1 cellular context compared by ENCODE assay signal in genomic region chr9:35115680-35116538, GRCh38.
TF ChIP-seq lines count a peak whose summit lies in the region.

Gene ATOSB (minus strand): TSS chr9:35115862. CDS start chr9:35108274, 7,588 bp downstream.

TF ChIP-seq in HEK293, 187 proteins besides CTCF, POLR2A, EP300 and RAD21 (continued from another document and continues in another):
- TF ChIP-seq ZNF221 (tag by site-specific recombination; IDR thresholded peaks at IDR 0.05; ENCODE audit: borderline replicate concordance), result no peak
- peak; percentile 70 for TF ChIP-seq PRDM10 (tag by site-specific recombination; IDR thresholded peaks at IDR 0.05)
- no peak for TF ChIP-seq ZNF23 (tag by site-specific recombination; IDR thresholded peaks at IDR 0.05; ENCODE audit: borderline replicate concordance)
- TF ChIP-seq ZNF843 (tag by site-specific recombination; IDR thresholded peaks at IDR 0.05), result no peak
- no peak for TF ChIP-seq ZNF184 (tag by site-specific recombination; IDR thresholded peaks at IDR 0.05)
- TF ChIP-seq ATF2 (tag by site-specific recombination; IDR thresholded peaks at IDR 0.05; ENCODE audit: low read depth), result no peak
- no peak for TF ChIP-seq ZNF133 (tag by site-specific recombination; IDR thresholded peaks at IDR 0.05)
- TF ChIP-seq ZNF302 (tag by site-specific recombination; IDR thresholded peaks at IDR 0.05; ENCODE audit: low read depth), result no peak
- TF ChIP-seq SALL2 (tag by site-specific recombination; IDR thresholded peaks at IDR 0.05; ENCODE audit: borderline replicate concordance), result no peak
- no peak for TF ChIP-seq BCL11A (tag by site-specific recombination; IDR thresholded peaks at IDR 0.05; ENCODE audit: low read depth)
- TF ChIP-seq ZNF654 (tag by site-specific recombination; IDR thresholded peaks at IDR 0.05; ENCODE audit: low read depth), result no peak
- no peak for TF ChIP-seq ZNF292 (tag by site-specific recombination; IDR thresholded peaks at IDR 0.05; ENCODE audit: borderline replicate concordance, low read depth)
- TF ChIP-seq ZBTB8A (tag by site-specific recombination; IDR thresholded peaks at IDR 0.05), result no peak
- no peak for TF ChIP-seq ZNF664 (tag by site-specific recombination; IDR thresholded peaks at IDR 0.05)
- 0 out of 2 replicates have a peak, but pooled peaks have one; percentile 32 for TF ChIP-seq PRDM1 (tag by site-specific recombination; IDR thresholded peaks at IDR 0.05)
- no peak for TF ChIP-seq ZSCAN30 (tag by site-specific recombination; IDR thresholded peaks at IDR 0.05)
- peak; percentile 69 for TF ChIP-seq ZBTB48 (tag by site-specific recombination; IDR thresholded peaks at IDR 0.05)
- TF ChIP-seq BCL11B (tag by site-specific recombination; IDR thresholded peaks at IDR 0.05; ENCODE audit: low read depth), result no peak
- TF ChIP-seq ZNF513 (tag by site-specific recombination; IDR thresholded peaks at IDR 0.05), result no peak
- TF ChIP-seq KLF16 (tag by site-specific recombination; IDR thresholded peaks at IDR 0.05), result 0 out of 2 replicates have a peak, but pooled peaks have one; percentile 45
- peak; percentile 89 for TF ChIP-seq GLIS2 (tag by site-specific recombination; IDR thresholded peaks at IDR 0.05)
- no peak for TF ChIP-seq ZNF544 (tag by site-specific recombination; IDR thresholded peaks at IDR 0.05)
- TF ChIP-seq ZNF140 (tag by site-specific recombination; IDR thresholded peaks at IDR 0.05), result no peak
- no peak for TF ChIP-seq ZNF202 (tag by site-specific recombination; IDR thresholded peaks at IDR 0.05; ENCODE audit: borderline replicate concordance)
- TF ChIP-seq GLI2 (tag by site-specific recombination; IDR thresholded peaks at IDR 0.05; ENCODE audit: borderline replicate concordance, low read depth), result no peak
- no peak for TF ChIP-seq ZNF404 (tag by site-specific recombination; IDR thresholded peaks at IDR 0.05)
- no peak; the same call in 1 of the 2 replicates for TF ChIP-seq ZNF335 (tag by site-specific recombination; conservative IDR thresholded peaks at IDR 0.05)
- peak; percentile 99 for TF ChIP-seq SP3 (tag by site-specific recombination; IDR thresholded peaks at IDR 0.05)
- peak; percentile 76 for TF ChIP-seq EGR2 (tag by site-specific recombination; IDR thresholded peaks at IDR 0.05; ENCODE audit: low read depth)
- TF ChIP-seq ZNF26 (tag by site-specific recombination; IDR thresholded peaks at IDR 0.05), result no peak
- TF ChIP-seq ZNF600 (tag by site-specific recombination; IDR thresholded peaks at IDR 0.05), result no peak
- no peak for TF ChIP-seq ZNF354C (tag by site-specific recombination; IDR thresholded peaks at IDR 0.05; ENCODE audit: borderline replicate concordance, low read depth)
- no peak for TF ChIP-seq ZNF701 (tag by site-specific recombination; IDR thresholded peaks at IDR 0.05)
- peak; percentile 99 for TF ChIP-seq ZFP69B (tag by site-specific recombination; IDR thresholded peaks at IDR 0.05)
- no peak for TF ChIP-seq ZNF510 (tag by site-specific recombination; IDR thresholded peaks at IDR 0.05; ENCODE audit: insufficient replicate concordance)
- TF ChIP-seq ZNF398 (tag by site-specific recombination; IDR thresholded peaks at IDR 0.05), result peak; percentile 97
- no peak for TF ChIP-seq ZFP37 (tag by site-specific recombination; IDR thresholded peaks at IDR 0.05)
- TF ChIP-seq KLF9 (tag by site-specific recombination; IDR thresholded peaks at IDR 0.05; ENCODE audit: low read depth), result peak; percentile 91
- TF ChIP-seq PRDM6 (tag by site-specific recombination; IDR thresholded peaks at IDR 0.05), result no peak
- no peak for TF ChIP-seq ZNF571 (tag by site-specific recombination; IDR thresholded peaks at IDR 0.05)
- TF ChIP-seq KLF7 (tag by site-specific recombination; IDR thresholded peaks at IDR 0.05; ENCODE audit: borderline replicate concordance), result no peak
- no peak for TF ChIP-seq ZSCAN18 (tag by site-specific recombination; IDR thresholded peaks at IDR 0.05)
- TF ChIP-seq AEBP2 (tag by site-specific recombination; IDR thresholded peaks at IDR 0.05; ENCODE audit: borderline replicate concordance), result no peak
- TF ChIP-seq ZBTB11 (tag by site-specific recombination; conservative IDR thresholded peaks at IDR 0.05; ENCODE audit: low read depth), result no peak
- no peak for TF ChIP-seq YY2 (tag by site-specific recombination; IDR thresholded peaks at IDR 0.05)
- TF ChIP-seq ZFP3 (tag by site-specific recombination; IDR thresholded peaks at IDR 0.05; ENCODE audit: low read depth), result no peak
- no peak for TF ChIP-seq ZNF174 (tag by site-specific recombination; IDR thresholded peaks at IDR 0.05)
- TF ChIP-seq ZNF311 (tag by site-specific recombination; IDR thresholded peaks at IDR 0.05; ENCODE audit: borderline replicate concordance), result no peak
- TF ChIP-seq ZNF416 (tag by site-specific recombination; IDR thresholded peaks at IDR 0.05), result no peak
